Comparison of ENCODE assay signal across 1 cellular context in the genomic region with DNA sequence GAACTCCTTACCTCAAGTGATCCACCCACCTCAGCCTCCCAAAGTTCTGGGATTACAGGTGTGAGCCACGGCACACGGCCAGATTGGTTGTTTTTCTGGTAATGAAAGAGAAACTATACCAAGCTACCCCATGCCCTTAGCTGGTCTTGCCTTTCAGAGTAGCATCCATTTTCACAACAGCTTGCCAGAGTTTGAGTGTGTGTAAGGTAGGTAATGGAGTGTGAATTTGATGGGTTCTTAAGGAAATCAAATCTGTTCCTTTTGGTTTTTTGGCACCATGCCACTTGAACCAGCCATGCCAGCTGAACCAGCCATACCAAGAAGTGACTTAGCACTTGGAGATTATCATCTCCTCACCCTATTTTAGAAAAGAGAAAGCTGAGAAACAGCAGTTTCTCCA.
TF ChIP-seq lines count a peak whose summit lies in the region.

No MANE protein-coding gene starts in this region.

TF ChIP-seq in K562, 482 proteins besides CTCF, POLR2A, EP300 and RAD21:
- TF ChIP-seq NFIX (CRISPR knock-in tag; IDR thresholded peaks at IDR 0.05; ENCODE audit: low read depth) (peak; percentile 57), HDAC6 (IDR thresholded peaks at IDR 0.05; ENCODE audit: low read depth, low read length) (no peak), NFIC (IDR thresholded peaks at IDR 0.05) (peak; percentile 84)
